ENCODE assay signal across 24 cellular contexts in genomic region chr15:39051931-39052705, GRCh38.
A peak's percentile ranks its signal among the peaks of the same experiment; 100 is the strongest.
DNase-seq lines count a peak whose midpoint lies in the region; ATAC-seq, FAIRE-seq and TF ChIP-seq lines count a peak whose summit lies in the region.
"Had no signal": no experiment of that assay in that cellular context is flagged by ENCODE, and none has a peak within 500 bp of the region (broad histone marks: within the 10 kb centered on the region; RNA-seq: fewer than 3 reads in every experiment).

No MANE protein-coding gene starts in this region.

- BruUV-seq in K562 (replicated peaks; lab: Mats Ljungman, UMichigan), result no TSS peak

- no peak overlapping the region for H3K9ac ChIP-seq in K562 (ENCODE audit: insufficient read depth in 1 of 2, low read depth in 2 of 2, low read length in 2 of 2)
- H3K9ac ChIP-seq: BLaER1 treated with 17β-estradiol and CSF1 and Interleukin-3, amounts not matched to agents 10 nM and 100 nM had no signal

- in situ Hi-C loops in G401 (cut with HindIII; ENCODE audit: low sequenced_read_pairs), result no loop called here
- in situ Hi-C loops in K562 (cut with MboI), result no loop called here

- intact Hi-C loops in K562 (cut with micrococcal nuclease) (no loop called here), ascending aorta (cut with DNase I) (no loop called here)

- H3K79me2 ChIP-seq in K562 (ENCODE audit: control insufficient read depth, insufficient read depth, low read length), result no peaks in the 10 kb centered on the region

- no peak for FAIRE-seq in K562 (lab: Jason Lieb, UNC)
- FAIRE-seq: A204.1, GM12892, H1 had no signal

- no peak overlapping the region for H3K27ac Mint-ChIP-seq in endothelial cell (ENCODE audit: unreplicated experiment)
- H3K27ac Mint-ChIP-seq: CD4-positive, alpha-beta T cell; T-cell had no signal

- H2AFZ ChIP-seq in K562 (ENCODE audit: low read depth, low read length), result no peak overlapping the region

- no peak overlapping the region for H3K4me3 Mint-ChIP-seq in endothelial cell (ENCODE audit: unreplicated experiment)
- H3K4me3 Mint-ChIP-seq: CD4-positive, alpha-beta T cell; T-cell had no signal

- H3K36me3 ChIP-seq in K562 (ENCODE audit: control insufficient read depth, insufficient read depth, low read length) (no peaks in the 10 kb centered on the region), ascending aorta (no peaks in the 10 kb centered on the region)
- H3K36me3 ChIP-seq: BLaER1 treated with 17β-estradiol and CSF1 and Interleukin-3, amounts not matched to agents 10 nM and 100 nM had no signal

- H3K9me3 ChIP-seq in K562 (replicated peaks; ENCODE audit: control insufficient read depth, insufficient read depth, low read depth, low read length) (no peaks in the 10 kb centered on the region), ascending aorta (peaks cover 0 to 12% of the 10 kb centered on the region in 2 donors)

- H3K9me3 Mint-ChIP-seq in endothelial cell (ENCODE audit: unreplicated experiment), result no peaks in the 10 kb centered on the region

- H3K4me1 ChIP-seq in K562 (replicated peaks in 1 of 2; ENCODE audit: control insufficient read depth in 2 of 2, insufficient read depth in 2 of 2, low read length in 2 of 2), result no peaks in the 10 kb centered on the region
- H3K4me1 ChIP-seq in ascending aorta, result no peaks in the 10 kb centered on the region
- H3K4me1 ChIP-seq: BLaER1 treated with 17β-estradiol and CSF1 and Interleukin-3, amounts not matched to agents 10 nM and 100 nM had no signal

- no peaks in the 10 kb centered on the region for H4K20me1 ChIP-seq in K562 (replicated peaks; ENCODE audit: control insufficient read depth, insufficient read depth, low read length)
- H4K20me1 ChIP-seq: BLaER1 treated with 17β-estradiol and CSF1 and Interleukin-3, amounts not matched to agents 10 nM and 100 nM had no signal

- H3K4me1 Mint-ChIP-seq in endothelial cell (ENCODE audit: unreplicated experiment), result no peaks in the 10 kb centered on the region
- H3K4me1 Mint-ChIP-seq: T-cell had no signal

- peak; percentile 96 for DNase-seq in G401 (ENCODE audit: low spot score)
- DNase-seq in NCI-H446 (lab: John Stamatoyannopoulos, UW), result peak; percentile 79 to 89
- DNase-seq in K562 (ENCODE audit: extremely low read depth in 1 of 4, low spot score in 3 of 4), result no peak
- DNase-seq in pons (ENCODE audit: low spot score), result peak; percentile 28
- DNase-seq in activated CD4-positive, alpha-beta T cell treated with anti-CD3 and anti-CD28 coated beads for 1 hour, result no peak
- DNase-seq in ascending aorta (ENCODE audit: low spot score in 2 of 2), result no peak
- no peak for DNase-seq in endothelial cell (ENCODE audit: low spot score)
- DNase-seq: CD4-positive, alpha-beta T cell; DMS79; Karpas-422; NCI-H1092 treated with DMSO at 0.1 percent for 48 hours; NCI-H1436 treated with DMSO at 0.1 percent for 48 hours; NCI-H2029; NCI-H226; NCI-H526; SHP77; T-cell had no signal

- H3K27me3 Mint-ChIP-seq in endothelial cell (ENCODE audit: unreplicated experiment), result no peaks in the 10 kb centered on the region

- CTCF ChIA-PET in K562 (lab: Yijun Ruan, JAX; ENCODE audit: low intra/inter-chr PET ratio), result no interaction called here

- no peak for TF ChIP-seq RAD21 in K562 (CRISPR knock-in tag; conservative IDR thresholded peaks at IDR 0.05 in 1 of 2, IDR thresholded peaks at IDR 0.05 in 1 of 2)

- no peak for ATAC-seq in K562
- ATAC-seq: HCT116, Panc1, T-cell had no signal

- WGBS in K562 (ENCODE audit: insufficient coverage, low coverage, missing lambda C conversion rate), result 0% methylated on average over 3 of the region's 3 CpGs

- TF ChIP-seq CTCF in K562 (IDR thresholded peaks at IDR 0.05 in 2 of 3, conservative IDR thresholded peaks at IDR 0.05 in 1 of 3; ENCODE audit: insufficient read depth in 2 of 3, low read depth in 1 of 3, low read length in 3 of 3), result no peak
- TF ChIP-seq CTCF in ascending aorta (IDR thresholded peaks at IDR 0.05), result no peak
- no peak for TF ChIP-seq CTCF in endothelial cell (IDR thresholded peaks at IDR 0.05; ENCODE audit: unreplicated experiment)

- H3K4me3 ChIP-seq in K562 (no peak overlapping the region), ascending aorta (no peak overlapping the region)
- H3K4me3 ChIP-seq: BLaER1 treated with 17β-estradiol and CSF1 and Interleukin-3, amounts not matched to agents 10 nM and 100 nM had no signal

- H3K27me3 ChIP-seq in K562 (ENCODE audit: control insufficient read depth in 2 of 2, insufficient read depth in 2 of 2, low read length in 2 of 2) (no peaks in the 10 kb centered on the region), ascending aorta (no peaks in the 10 kb centered on the region)
- H3K27me3 ChIP-seq: BLaER1 treated with 17β-estradiol and CSF1 and Interleukin-3, amounts not matched to agents 10 nM and 100 nM had no signal

- no peaks in the 10 kb centered on the region for H3K36me3 Mint-ChIP-seq in endothelial cell (ENCODE audit: low read depth, unreplicated experiment)
- H3K36me3 Mint-ChIP-seq: T-cell had no signal

- TF ChIP-seq POLR2A in K562 (conservative IDR thresholded peaks at IDR 0.05), result no peak

- POLR2A ChIA-PET in K562 (lab: Yijun Ruan, JAX), result no interaction called here

- no peak overlapping the region for H3K4me2 ChIP-seq in K562 (ENCODE audit: insufficient read depth, low read length)
- H3K4me2 ChIP-seq: BLaER1 treated with 17β-estradiol and CSF1 and Interleukin-3, amounts not matched to agents 10 nM and 100 nM had no signal

- TF ChIP-seq EP300 in K562 (IDR thresholded peaks at IDR 0.05; ENCODE audit: low read length), result no peak

- H3K27ac ChIP-seq in K562 (ENCODE audit: extremely low read depth, low read depth, low read length) (no peak overlapping the region), ascending aorta (no peak overlapping the region)
- H3K27ac ChIP-seq: BLaER1 treated with 17β-estradiol and CSF1 and Interleukin-3, amounts not matched to agents 10 nM and 100 nM; RWPE1 had no signal

- no peaks in the 10 kb centered on the region for H3K9me1 ChIP-seq in K562 (ENCODE audit: control insufficient read depth, insufficient read depth, low read length)

TF ChIP-seq in K562, 482 proteins besides CTCF, POLR2A, EP300 and RAD21:
- TF ChIP-seq NCOA2 (IDR thresholded peaks at IDR 0.05; ENCODE audit: partially characterized antibody in 2 of 2) (no peak), MAFG (tag; conservative IDR thresholded peaks at IDR 0.05) (peak; percentile 48), NFE2 (IDR thresholded peaks at IDR 0.05; ENCODE audit: low read depth) (0 out of 2 replicates have a peak, but pooled peaks have one; percentile 26)

Comparison
In these comparisons a context has a peak if more than half of its experiments do, and no peak if none do; other contexts are left out.
1. DNase-seq: peak in G401 (single experiment), NCI-H446 (2 of 2) and pons (single experiment); none in K562 (0 of 4), activated CD4-positive, alpha-beta T cell treated with anti-CD3 and anti-CD28 coated beads for 1 hour (single experiment), ascending aorta (0 of 2) and endothelial cell (single experiment).